8 cellular contexts compared by ENCODE assay signal in the genomic region with DNA sequence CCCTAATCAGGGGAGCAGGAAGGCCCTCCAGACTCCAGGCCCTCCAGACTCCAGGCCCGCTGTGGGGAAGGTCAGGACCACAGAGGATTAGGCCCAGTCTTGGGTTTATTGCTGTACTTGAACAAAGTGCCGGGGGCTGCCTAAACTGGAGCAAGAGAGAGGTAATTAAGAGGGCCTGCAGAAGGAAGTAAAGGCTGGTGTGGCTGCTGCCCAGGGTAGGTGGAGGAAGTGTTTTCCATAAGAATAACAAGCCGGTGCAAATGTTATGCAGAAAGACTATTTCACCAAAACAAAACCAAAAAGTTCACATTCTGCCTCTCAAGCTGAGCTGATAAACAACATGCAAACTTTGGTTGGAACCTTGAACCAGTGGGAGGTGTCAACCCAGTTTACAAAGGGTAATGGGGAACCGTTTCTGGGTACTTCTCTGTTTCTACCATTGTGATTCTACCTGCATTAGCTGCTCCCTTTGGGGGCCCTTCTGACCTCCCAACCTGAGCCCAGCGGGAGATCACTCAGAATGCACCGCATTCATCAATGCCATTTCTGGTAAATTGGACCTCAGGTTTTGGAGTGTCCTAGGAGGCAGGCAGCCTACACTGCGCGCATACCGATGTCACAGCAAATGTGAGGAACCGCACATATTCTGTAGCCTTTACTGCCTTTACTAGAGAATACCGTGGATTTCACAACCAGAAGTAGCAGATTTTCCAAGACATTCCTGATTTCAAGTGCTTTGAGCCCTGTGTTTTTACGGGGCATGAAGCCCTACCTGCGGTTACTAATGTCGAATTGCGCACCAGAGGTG. TPM values are rescaled to one million over a fixed set of nuclear protein-coding genes. Genes with fewer than 3 reads are reported as not detected.
A peak's percentile ranks its signal among the peaks of the same experiment; 100 is the strongest.
DNase-seq lines count a peak whose midpoint lies in the region; ATAC-seq, FAIRE-seq and TF ChIP-seq lines count a peak whose summit lies in the region.

No MANE protein-coding gene starts in this region.

- H3K9ac ChIP-seq in HepG2 (ENCODE audit: insufficient read depth, low read depth, low read length) = peak overlapping the region; percentile 79

- WGBS in HepG2 (ENCODE audit: low lambda C conversion rate) = 0% methylated on average over 4 of the region's 15 CpGs
- 55% methylated on average over 14 of the region's 15 CpGs for WGBS in suprapubic skin

- peak; percentile 32 for DNase-seq in activated T-cell treated with anti-CD3 and anti-CD28 coated beads, Interleukin-2, amount 50 U/mL, for 24 hours
- DNase-seq in activated T-cell treated with anti-CD3 and anti-CD28 coated beads, Interleukin-2, amount 50 U/mL, for 48 hours = no peak
- DNase-seq in activated naive CD8-positive, alpha-beta T cell treated with anti-CD3 and anti-CD28 coated beads, Interleukin-2, amount 10 ng/mL, durations not matched to agents 7 days and 5 days = no peak
- no peak for DNase-seq in HepG2 (ENCODE audit: low spot score)
- DNase-seq in suprapubic skin (ENCODE audit: low spot score in 2 of 2) = no peak
- no peak for DNase-seq in globus pallidus (ENCODE audit: low spot score)

- no peaks in the 10 kb centered on the region for H3K36me3 Mint-ChIP-seq in activated T-cell treated with anti-CD3 and anti-CD28 coated beads, Interleukin-2, amount 50 U/mL, for 24 hours (ENCODE audit: low read depth)
- H3K36me3 Mint-ChIP-seq in activated naive CD8-positive, alpha-beta T cell treated with anti-CD3 and anti-CD28 coated beads, Interleukin-2, amount 10 ng/mL, durations not matched to agents 7 days and 5 days = no peaks in the 10 kb centered on the region

- H3K9me3 ChIP-seq in HepG2 (ENCODE audit: low read length) (no peaks in the 10 kb centered on the region), suprapubic skin (no peaks in the 10 kb centered on the region)

- H3K9me3 Mint-ChIP-seq in activated T-cell treated with anti-CD3 and anti-CD28 coated beads, Interleukin-2, amount 50 U/mL, for 24 hours = no peaks in the 10 kb centered on the region
- H3K9me3 Mint-ChIP-seq in activated naive CD8-positive, alpha-beta T cell treated with anti-CD3 and anti-CD28 coated beads, Interleukin-2, amount 10 ng/mL, durations not matched to agents 7 days and 5 days = no peaks in the 10 kb centered on the region

- H3K27ac ChIP-seq in HepG2 (ENCODE audit: extremely low read length, insufficient read depth, low read length) (peak overlapping the region; percentile 95), suprapubic skin (no peak overlapping the region)

- H3K4me3 Mint-ChIP-seq in activated T-cell treated with anti-CD3 and anti-CD28 coated beads, Interleukin-2, amount 50 U/mL, for 24 hours = peak overlapping the region; percentile 23
- H3K4me3 Mint-ChIP-seq in activated naive CD8-positive, alpha-beta T cell treated with anti-CD3 and anti-CD28 coated beads, Interleukin-2, amount 10 ng/mL, durations not matched to agents 7 days and 5 days = peak overlapping the region; percentile 40

- peaks cover 46% of the 10 kb centered on the region for H3K4me1 ChIP-seq in HepG2 (ENCODE audit: insufficient read depth, low read length)
- H3K4me1 ChIP-seq in suprapubic skin = peaks cover 35% of the 10 kb centered on the region

- TF ChIP-seq EP300 in HepG2 (IDR thresholded peaks at IDR 0.05; ENCODE audit: low read depth in 2 of 2, low read length in 2 of 2) = no peak
- TF ChIP-seq EP300 in HepG2 (CRISPR knock-in tag; IDR thresholded peaks at IDR 0.05; ENCODE audit: borderline replicate concordance) = no peak
- no peak for TF ChIP-seq EP300 in suprapubic skin (IDR thresholded peaks at IDR 0.05)

- H3K4me1 Mint-ChIP-seq in activated T-cell treated with anti-CD3 and anti-CD28 coated beads, Interleukin-2, amount 50 U/mL, for 24 hours (ENCODE audit: low read depth) = peaks cover 21% of the 10 kb centered on the region
- H3K4me1 Mint-ChIP-seq in activated naive CD8-positive, alpha-beta T cell treated with anti-CD3 and anti-CD28 coated beads, Interleukin-2, amount 10 ng/mL, durations not matched to agents 7 days and 5 days = peaks cover 4% of the 10 kb centered on the region

- TF ChIP-seq POLR2A in HepG2 (IDR thresholded peaks at IDR 0.05; ENCODE audit: insufficient read depth in 1 of 2, low read depth in 2 of 2, low read length in 2 of 2) (no peak), suprapubic skin (IDR thresholded peaks at IDR 0.05) (no peak)

- intact Hi-C loops in HepG2 (cut with micrococcal nuclease; ENCODE audit: unreplicated experiment) = loop anchor here (1.0 to 5.0 kb wide), 2 partner anchors 75 to 111 kb away; no protein-coding TSS in a partner anchor

- TSS peak; percentile 43 for BruUV-seq in HepG2 (replicated peaks; lab: Mats Ljungman, UMichigan)

- TF ChIP-seq CTCF in HepG2 (CRISPR knock-in tag; IDR thresholded peaks at IDR 0.05) = no peak
- TF ChIP-seq CTCF in suprapubic skin (IDR thresholded peaks at IDR 0.05) = no peak

- H3K27me3 ChIP-seq in HepG2 (ENCODE audit: control insufficient read depth in 1 of 2, insufficient read depth in 2 of 2, low read length in 2 of 2) (no peaks in the 10 kb centered on the region), suprapubic skin (no peaks in the 10 kb centered on the region)

- TF ChIP-seq RAD21 in HepG2 (CRISPR knock-in tag; IDR thresholded peaks at IDR 0.05) = no peak

- H3K4me2 ChIP-seq in HepG2 (ENCODE audit: low read depth, low read length) = peak overlapping the region; percentile 87

- CTCF ChIA-PET in HepG2 (lab: Yijun Ruan, JAX; ENCODE audit: low intra/inter-chr PET ratio, low total read pairs) = no interaction called here

- POLR2A ChIA-PET in activated naive CD8-positive, alpha-beta T cell treated with anti-CD3 and anti-CD28 coated beads, Interleukin-2, amount 10 ng/mL, durations not matched to agents 7 days and 5 days (lab: Charles Lee) = interaction anchor here (1.7 kb wide), 1 partner anchor 302 kb away, joined by 5 read pairs; no protein-coding TSS in a partner anchor
- POLR2A ChIA-PET in HepG2 (lab: Yijun Ruan, JAX) = interaction anchor here (0.8 to 6.6 kb wide), 13 partner anchors 8 to 385 kb away, joined by 3 to 54 read pairs (median 23); a partner anchor contains a TSS

- FAIRE-seq in HepG2 (lab: Jason Lieb, UNC) = peak; percentile 63

- H3K27ac Mint-ChIP-seq in activated T-cell treated with anti-CD3 and anti-CD28 coated beads, Interleukin-2, amount 50 U/mL, for 24 hours = no peak overlapping the region
- H3K27ac Mint-ChIP-seq in activated naive CD8-positive, alpha-beta T cell treated with anti-CD3 and anti-CD28 coated beads, Interleukin-2, amount 10 ng/mL, durations not matched to agents 7 days and 5 days = no peak overlapping the region

- H3K4me3 ChIP-seq in HepG2 (replicated peaks in 1 of 3; ENCODE audit: insufficient read depth in 1 of 3, low read depth in 2 of 3, low read length in 3 of 3) (peak overlapping the region; percentile 50 to 70 (median 67)), suprapubic skin (peak overlapping the region; percentile 50)

- peaks cover 59% of the 10 kb centered on the region for H3K27me3 Mint-ChIP-seq in activated T-cell treated with anti-CD3 and anti-CD28 coated beads, Interleukin-2, amount 50 U/mL, for 24 hours
- H3K27me3 Mint-ChIP-seq in activated naive CD8-positive, alpha-beta T cell treated with anti-CD3 and anti-CD28 coated beads, Interleukin-2, amount 10 ng/mL, durations not matched to agents 7 days and 5 days = peaks cover 3% of the 10 kb centered on the region

- no peaks in the 10 kb centered on the region for H4K20me1 ChIP-seq in HepG2 (ENCODE audit: insufficient read depth, low read length)

- in situ Hi-C loops in HepG2 (cut with HindIII; ENCODE audit: extremely low pct_ligation_motif_present, low pct_unique_long_range_greater_than_20kb) = no loop called here

- peaks cover 2% of the 10 kb centered on the region for H3K79me2 ChIP-seq in HepG2 (ENCODE audit: insufficient read depth, low read length)

- H3K36me3 ChIP-seq in HepG2 (replicated peaks in 1 of 2; ENCODE audit: control insufficient read depth in 1 of 2, insufficient read depth in 2 of 2, low read length in 2 of 2) (no peaks in the 10 kb centered on the region), suprapubic skin (no peaks in the 10 kb centered on the region)

- no peak overlapping the region for H2AFZ ChIP-seq in HepG2 (ENCODE audit: low read length)

- ATAC-seq in activated naive CD8-positive, alpha-beta T cell treated with anti-CD3 and anti-CD28 coated beads, Interleukin-2, amount 10 ng/mL, durations not matched to agents 7 days and 5 days (ENCODE audit: low read depth) = no peak
- ATAC-seq in HepG2 (no peak), HG03108 (IDR thresholded peaks at IDR 0.05; ENCODE audit: unreplicated experiment) (no peak), GM19035 (IDR thresholded peaks at IDR 0.05; ENCODE audit: unreplicated experiment) (no peak)

TF ChIP-seq in HepG2, 621 proteins besides CTCF, POLR2A, EP300 and RAD21 (continues in another document):
- TF ChIP-seq SALL1 (CRISPR knock-in tag; IDR thresholded peaks at IDR 0.05) = no peak
- 0 out of 2 replicates have a peak, but pooled peaks have one; percentile 0 for TF ChIP-seq PHF8 (CRISPR knock-in tag; IDR thresholded peaks at IDR 0.05)
- no peak for TF ChIP-seq ZNF282 (IDR thresholded peaks at IDR 0.05; ENCODE audit: partially characterized antibody)

RNA-seq across cellular contexts. Expression of a gene that starts 59.7 kb away (rescaled TPM):
- 10 to 100 TPM; 44.7 to 46.4 TPM for total RNA-seq in activated naive CD8-positive, alpha-beta T cell treated with anti-CD3 and anti-CD28 coated beads, Interleukin-2, amount 10 ng/mL, durations not matched to agents 7 days and 5 days
- total RNA-seq in HepG2 (2016; rRNA removed; fragmentation: Illumina TruSeq; extraction: Trizol) (15.2 and 18.6 TPM in 2 replicates), suprapubic skin (10 to 100 TPM; 20.9 to 36.0 (median 32.5) TPM)
- total RNA-seq in HepG2 (2016; cell fraction: cytosol; rRNA removed; fragmentation: Illumina TruSeq; extraction: Trizol; ENCODE audit: low read depth) = 3.2 and 4.8 TPM in 2 replicates
- total RNA-seq in HepG2 (2016; cell fraction: insoluble cytoplasmic fraction; rRNA removed; fragmentation: Illumina TruSeq; extraction: Trizol) = 13.9 and 15.9 TPM in 2 replicates
- 7.4 and 7.6 TPM in 2 replicates for total RNA-seq in HepG2 (2016; cell fraction: membrane; rRNA removed; fragmentation: Illumina TruSeq; extraction: Trizol)
- total RNA-seq in HepG2 (2016; cell fraction: nucleus; rRNA removed; fragmentation: Illumina TruSeq; extraction: Trizol) = 18.8 and 25.8 TPM in 2 replicates
- 14.3 and 15.2 TPM in 2 replicates for polyA plus RNA-seq in HepG2 (2011; rRNA removed)
- polyA plus RNA-seq in HepG2 (2011; cell fraction: cytosol; rRNA removed) = 11.5 and 13.8 TPM in 2 replicates
- 30.4 and 30.6 TPM in 2 replicates for polyA plus RNA-seq in HepG2 (2011; cell fraction: nucleus; rRNA removed)
- polyA plus RNA-seq in HepG2 (2012) = 27.3 and 29.3 TPM in 2 replicates
- polyA plus RNA-seq in HepG2 (2016; cell fraction: cytosol; fragmentation: Illumina TruSeq; extraction: Trizol; ENCODE audit: low read depth) = 1.2 and 1.3 TPM in 2 replicates
- polyA plus RNA-seq in HepG2 (2016; cell fraction: insoluble cytoplasmic fraction; fragmentation: Illumina TruSeq; extraction: Trizol; ENCODE audit: low read depth) = 17.4 and 18.4 TPM in 2 replicates
- 1.3 and 1.9 TPM in 2 replicates for polyA plus RNA-seq in HepG2 (2016; cell fraction: membrane; fragmentation: Illumina TruSeq; extraction: Trizol; ENCODE audit: low read depth)
- polyA plus RNA-seq in HepG2 (2016; cell fraction: nucleus; fragmentation: Illumina TruSeq; extraction: Trizol; ENCODE audit: insufficient read depth, low read depth) = 27.4 and 28.9 TPM in 2 replicates
- polyA minus RNA-seq in HepG2 (2011; rRNA and poly(A)+ RNA removed; ENCODE audit: low replicate concordance) = 18.3 and 32.5 TPM in 2 replicates
- polyA minus RNA-seq in HepG2 (2011; cell fraction: cytosol; rRNA and poly(A)+ RNA removed) = 40.3 and 40.4 TPM in 2 replicates
- polyA minus RNA-seq in HepG2 (2011; cell fraction: nucleus; rRNA and poly(A)+ RNA removed) = 31.8 TPM in 2 replicates
